ENCODE assay signal across 1 cellular context in genomic region chr17:39196820-39197331, GRCh38.
TF ChIP-seq lines count a peak whose summit lies in the region.

No MANE protein-coding gene starts in this region.

TF ChIP-seq in GM23338, 12 proteins besides CTCF, POLR2A, EP300 and RAD21 (continued from another document):
- no peak for TF ChIP-seq ZNF462 (CRISPR knock-in tag; IDR thresholded peaks at IDR 0.05)
- TF ChIP-seq ZNF331 (CRISPR knock-in tag; IDR thresholded peaks at IDR 0.05; ENCODE audit: low read depth): no peak
- TF ChIP-seq ZNF114 (CRISPR knock-in tag; IDR thresholded peaks at IDR 0.05): no peak
- TF ChIP-seq CREB1 (CRISPR knock-in tag; IDR thresholded peaks at IDR 0.05; ENCODE audit: low read depth): no peak
- no peak for TF ChIP-seq POLR2AphosphoS5 (IDR thresholded peaks at IDR 0.05; ENCODE audit: low read depth)
- no peak for TF ChIP-seq STAT1 (IDR thresholded peaks at IDR 0.05; ENCODE audit: unreplicated experiment)
- TF ChIP-seq EZH2 (IDR thresholded peaks at IDR 0.05; ENCODE audit: low read depth, unreplicated experiment): no peak
- TF ChIP-seq ETS1 (IDR thresholded peaks at IDR 0.05): no peak
- TF ChIP-seq JUNB (IDR thresholded peaks at IDR 0.05; ENCODE audit: unreplicated experiment): no peak
- no peak for TF ChIP-seq NANOG (IDR thresholded peaks at IDR 0.05; ENCODE audit: borderline replicate concordance)
